ENCODE assay signal across 8 cellular contexts in genomic region chr5:132293992-132294727, GRCh38. TPM values are rescaled to one million over a fixed set of nuclear protein-coding genes. Genes with fewer than 3 reads are reported as not detected.
DNase-seq lines count a peak whose midpoint lies in the region; ATAC-seq and TF ChIP-seq lines count a peak whose summit lies in the region.

Gene SLC22A4, plus strand, starts transcription at chr5:132294394. Its CDS starts 223 bp downstream, at chr5:132294617.

- H3K27me3 ChIP-seq in kidney epithelial cell (ENCODE audit: control insufficient read depth, insufficient read depth, low read length) = no peaks in the 10 kb centered on the region

- H3K36me3 ChIP-seq in kidney epithelial cell (ENCODE audit: control insufficient read depth, insufficient read depth, low read length) = no peaks in the 10 kb centered on the region

- H3K4me3 ChIP-seq in kidney epithelial cell (ENCODE audit: low read depth, low read length) = peak within 1 kb of the TSS; percentile 67

- peak; percentile 90 for DNase-seq in ACHN
- peak; percentile 75 for DNase-seq in NCI-H2227 treated with DMSO at 0.1 percent for 48 hours (lab: John Stamatoyannopoulos, UW)
- peak; percentile 17 for DNase-seq in activated CD4-positive, CD25-positive, alpha-beta regulatory T cell treated with anti-CD3 and anti-CD28 coated beads, Interleukin-2, amount 50 U/mL, for 16 hours (ENCODE audit: low read depth, low spot score)
- DNase-seq in cerebellum (ENCODE audit: low spot score) = peak; percentile 87
- DNase-seq in kidney epithelial cell (ENCODE audit: low read depth) = peak; percentile 61
- DNase-seq in stimulated activated CD4-positive, alpha-beta T cell treated with anti-CD3 and anti-CD28 coated beads, Interleukin-15, amount 100 ng/mL, for 24 hours = peak; percentile 94

- TF ChIP-seq CTCF in kidney epithelial cell (IDR thresholded peaks at IDR 0.05; ENCODE audit: insufficient read depth, low read length, poor library complexity, severe bottlenecking) = no peak

- ATAC-seq in GM18868 (IDR thresholded peaks at IDR 0.05; ENCODE audit: unreplicated experiment) (peak; percentile 80), HG03108 (IDR thresholded peaks at IDR 0.05; ENCODE audit: unreplicated experiment) (peak; percentile 59)

- in situ Hi-C loops in ACHN (cut with HindIII; ENCODE audit: low pct_ligation_motif_present, low pct_unique_long_range_greater_than_20kb, low sequenced_read_pairs) = no loop called here

RNA-seq across cellular contexts. Expression of gene SLC22A4, which starts in this region (rescaled TPM):
- 2.5 TPM for total RNA-seq in cerebellum
- 1.8 and 2.3 TPM in 2 replicates for total RNA-seq in kidney epithelial cell

Comparison
In these comparisons a context has a peak if more than half of its experiments do, and no peak if none do; other contexts are left out.
1. Peak in every context shown above with its lines: DNase-seq, ATAC-seq and H3K4me3 ChIP-seq.
2. DNase-seq: peak in every context shown above with its lines; median percentile 94 in stimulated activated CD4-positive, alpha-beta T cell treated with anti-CD3 and anti-CD28 coated beads, Interleukin-15, amount 100 ng/mL, for 24 hours; 90 in ACHN; 87 in cerebellum; 75 in NCI-H2227 treated with DMSO at 0.1 percent for 48 hours; 61 in kidney epithelial cell; 17 in activated CD4-positive, CD25-positive, alpha-beta regulatory T cell treated with anti-CD3 and anti-CD28 coated beads, Interleukin-2, amount 50 U/mL, for 16 hours.